In the genomic region with DNA sequence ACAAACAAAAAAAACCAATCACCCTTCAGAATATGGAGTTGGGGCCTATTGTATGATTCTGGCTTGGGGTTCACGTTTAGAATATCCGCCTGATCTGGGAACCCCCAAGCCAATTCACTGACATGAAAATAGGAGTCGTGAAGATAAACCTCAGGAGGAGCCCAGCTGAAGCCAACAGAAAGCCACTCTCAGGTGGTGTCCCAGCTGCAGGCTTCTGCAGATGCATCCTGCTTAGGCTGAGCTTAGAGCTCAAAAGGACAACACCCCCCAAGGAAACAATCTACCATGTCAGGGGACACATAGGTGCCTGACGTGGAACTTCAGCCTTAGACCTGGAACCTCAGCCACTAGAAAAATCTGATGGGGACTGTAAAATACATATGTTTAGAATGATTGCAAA, we compare ENCODE assay signal across 19 cellular contexts. TPM values are rescaled to one million over a fixed set of nuclear protein-coding genes. Genes with fewer than 3 reads are reported as not detected.
A peak's percentile ranks its signal among the peaks of the same experiment; 100 is the strongest.
DNase-seq lines count a peak whose midpoint lies in the region; ATAC-seq and TF ChIP-seq lines count a peak whose summit lies in the region.
"Had no signal": no experiment of that assay in that cellular context is flagged by ENCODE, and none has a peak within 500 bp of the region (broad histone marks: within the 10 kb centered on the region; RNA-seq: fewer than 3 reads in every experiment).

No MANE protein-coding gene starts in this region.

- no peaks in the 10 kb centered on the region for H3K27me3 Mint-ChIP-seq in activated naive CD4-positive, alpha-beta T cell treated with anti-CD3 and anti-CD28 coated beads for 36 hours (ENCODE audit: low read depth)
- no peaks in the 10 kb centered on the region for H3K27me3 Mint-ChIP-seq in activated T-helper 17 cell treated with anti-CD3 and anti-CD28 coated beads, Interleukin-2, amount 50 U/mL, for 72 hours
- H3K27me3 Mint-ChIP-seq in stimulated activated memory B cell treated with anti-CD40 and anti-IgM and Interleukin-4, amounts not matched to agents 10 μg/mL and 1 μg/mL and 100 μg/mL, for 72 hours, result no peaks in the 10 kb centered on the region
- H3K27me3 Mint-ChIP-seq: activated CD8-positive, alpha-beta memory T cell treated with anti-CD3 and anti-CD28 coated beads, Interleukin-2, amount 10 ng/mL, durations not matched to agents 7 days and 5 days had no signal

- peak overlapping the region; percentile 74 for H3K27ac Mint-ChIP-seq in activated naive CD4-positive, alpha-beta T cell treated with anti-CD3 and anti-CD28 coated beads for 36 hours
- peak overlapping the region; percentile 62 for H3K27ac Mint-ChIP-seq in activated T-helper 17 cell treated with anti-CD3 and anti-CD28 coated beads, Interleukin-2, amount 50 U/mL, for 72 hours
- peak overlapping the region; percentile 90 for H3K27ac Mint-ChIP-seq in stimulated activated memory B cell treated with anti-CD40 and anti-IgM and Interleukin-4, amounts not matched to agents 10 μg/mL and 1 μg/mL and 100 μg/mL, for 72 hours
- H3K27ac Mint-ChIP-seq: neural progenitor cell had no signal

- no peak overlapping the region for H3K4me3 Mint-ChIP-seq in activated naive CD4-positive, alpha-beta T cell treated with anti-CD3 and anti-CD28 coated beads for 36 hours
- peak overlapping the region; percentile 55 for H3K4me3 Mint-ChIP-seq in activated T-helper 17 cell treated with anti-CD3 and anti-CD28 coated beads, Interleukin-2, amount 50 U/mL, for 72 hours
- peak overlapping the region; percentile 22 for H3K4me3 Mint-ChIP-seq in stimulated activated memory B cell treated with anti-CD40 and anti-IgM and Interleukin-4, amounts not matched to agents 10 μg/mL and 1 μg/mL and 100 μg/mL, for 72 hours
- H3K4me3 Mint-ChIP-seq: activated CD8-positive, alpha-beta memory T cell treated with anti-CD3 and anti-CD28 coated beads, Interleukin-2, amount 10 ng/mL, durations not matched to agents 7 days and 5 days; neural progenitor cell had no signal

- H4K20me1 ChIP-seq in Loucy (ENCODE audit: insufficient read depth, low read length, poor library complexity, severe bottlenecking), result no peaks in the 10 kb centered on the region

- H3K36me3 ChIP-seq in Loucy (ENCODE audit: insufficient read depth, low read length) (no peaks in the 10 kb centered on the region), H7 (replicated peaks; ENCODE audit: control insufficient read depth, insufficient read depth, low read length) (no peaks in the 10 kb centered on the region)
- H3K36me3 ChIP-seq: cardiac muscle cell, neural progenitor cell, SJSA1 had no signal

- H3K9me3 ChIP-seq in Loucy (ENCODE audit: insufficient read depth, low read depth, low read length), result no peaks in the 10 kb centered on the region
- H3K9me3 ChIP-seq: heart left ventricle, SJSA1 had no signal

- H3K9me2 ChIP-seq in Loucy (replicated peaks; ENCODE audit: low read depth, low read length), result no peaks in the 10 kb centered on the region

- intact Hi-C loops in activated naive CD4-positive, alpha-beta T cell treated with anti-CD3 and anti-CD28 coated beads for 36 hours (cut with micrococcal nuclease), result loop anchor here (1.0 kb wide), 1 partner anchor 59 kb away; no protein-coding TSS in a partner anchor

- peaks cover 13% of the 10 kb centered on the region for H3K36me3 Mint-ChIP-seq in activated naive CD4-positive, alpha-beta T cell treated with anti-CD3 and anti-CD28 coated beads for 36 hours (ENCODE audit: low read depth)
- peaks cover 74% of the 10 kb centered on the region for H3K36me3 Mint-ChIP-seq in activated T-helper 17 cell treated with anti-CD3 and anti-CD28 coated beads, Interleukin-2, amount 50 U/mL, for 72 hours (ENCODE audit: low read depth)
- H3K36me3 Mint-ChIP-seq in stimulated activated memory B cell treated with anti-CD40 and anti-IgM and Interleukin-4, amounts not matched to agents 10 μg/mL and 1 μg/mL and 100 μg/mL, for 72 hours, result peaks cover 72% of the 10 kb centered on the region
- H3K36me3 Mint-ChIP-seq: neural progenitor cell had no signal

- CTCF ChIA-PET in activated naive CD4-positive, alpha-beta T cell treated with anti-CD3 and anti-CD28 coated beads for 36 hours (lab: Charles Lee), result interaction anchor here (0.6 to 2.3 kb wide), 12 partner anchors 12 to 145 kb away, joined by 3 to 11 read pairs (median 4); no protein-coding TSS in a partner anchor

- H3K4me1 ChIP-seq in Loucy (ENCODE audit: insufficient read depth, low read length, poor library complexity, severe bottlenecking), result peaks cover 75% of the 10 kb centered on the region

- H3K4me3 ChIP-seq in Loucy (ENCODE audit: low read length, poor library complexity, severe bottlenecking), result peak overlapping the region; percentile 58
- no peak overlapping the region for H3K4me3 ChIP-seq in H7 (ENCODE audit: insufficient read depth, low read depth, low read length)
- H3K4me3 ChIP-seq: cardiac muscle cell, heart left ventricle, neural progenitor cell, SJSA1 had no signal

- TF ChIP-seq CTCF in Loucy (conservative IDR thresholded peaks at IDR 0.05; ENCODE audit: low read length), result no peak

- peak overlapping the region; percentile 84 for H3K9ac ChIP-seq in Loucy (ENCODE audit: low read depth, low read length, poor library complexity, severe bottlenecking)
- H3K9ac ChIP-seq: neural progenitor cell had no signal

- H3K9me3 Mint-ChIP-seq in activated naive CD4-positive, alpha-beta T cell treated with anti-CD3 and anti-CD28 coated beads for 36 hours, result no peaks in the 10 kb centered on the region
- no peaks in the 10 kb centered on the region for H3K9me3 Mint-ChIP-seq in activated T-helper 17 cell treated with anti-CD3 and anti-CD28 coated beads, Interleukin-2, amount 50 U/mL, for 72 hours
- H3K9me3 Mint-ChIP-seq in stimulated activated memory B cell treated with anti-CD40 and anti-IgM and Interleukin-4, amounts not matched to agents 10 μg/mL and 1 μg/mL and 100 μg/mL, for 72 hours, result no peaks in the 10 kb centered on the region
- H3K9me3 Mint-ChIP-seq: neural progenitor cell had no signal

- ATAC-seq in activated T-helper 17 cell treated with anti-CD3 and anti-CD28 coated beads, Interleukin-2, amount 50 U/mL, for 72 hours (replicated peaks), result no peak
- ATAC-seq in stimulated activated memory B cell treated with anti-CD40 and anti-IgM and Interleukin-4, amounts not matched to agents 10 μg/mL and 1 μg/mL and 100 μg/mL, for 72 hours, result peak; percentile 37
- no peak for ATAC-seq in HG03442 (IDR thresholded peaks at IDR 0.05; ENCODE audit: unreplicated experiment)
- ATAC-seq in HG02588 (IDR thresholded peaks at IDR 0.05; ENCODE audit: unreplicated experiment), result no peak
- ATAC-seq: activated CD8-positive, alpha-beta memory T cell treated with anti-CD3 and anti-CD28 coated beads, Interleukin-2, amount 10 ng/mL, durations not matched to agents 7 days and 5 days had no signal

- H3K79me2 ChIP-seq in Loucy (ENCODE audit: insufficient read depth, low read length), result no peaks in the 10 kb centered on the region

- no peak overlapping the region for H2AFZ ChIP-seq in Loucy (ENCODE audit: low read length)
- H2AFZ ChIP-seq: neural progenitor cell had no signal

- DNase-seq in activated naive CD4-positive, alpha-beta T cell treated with anti-CD3 and anti-CD28 coated beads for 36 hours, result peak; percentile 52
- DNase-seq in activated naive CD4-positive, alpha-beta T cell (lab: John Stamatoyannopoulos, UW), result no peak
- DNase-seq in H7, result no peak
- DNase-seq: activated CD8-positive, alpha-beta memory T cell treated with anti-CD3 and anti-CD28 coated beads, Interleukin-2, amount 10 ng/mL, durations not matched to agents 7 days and 5 days; effector CD8-positive, alpha-beta T cell; heart left ventricle; Kasumi-1; mesenchymal stem cell; NCI-H1436 treated with DMSO at 0.1 percent for 48 hours; retina had no signal

- no peaks in the 10 kb centered on the region for H3K27me3 ChIP-seq in Loucy (ENCODE audit: insufficient read depth, low read length, poor library complexity, severe bottlenecking)
- peaks cover 2% of the 10 kb centered on the region; the same call in 1 of the 2 replicates for H3K27me3 ChIP-seq in H7 (ENCODE audit: control insufficient read depth, insufficient read depth, low read length)
- H3K27me3 ChIP-seq: heart left ventricle, SJSA1 had no signal

- H3K4me1 Mint-ChIP-seq in activated naive CD4-positive, alpha-beta T cell treated with anti-CD3 and anti-CD28 coated beads for 36 hours (ENCODE audit: low read depth), result peaks cover 64% of the 10 kb centered on the region
- H3K4me1 Mint-ChIP-seq in activated T-helper 17 cell treated with anti-CD3 and anti-CD28 coated beads, Interleukin-2, amount 50 U/mL, for 72 hours, result peaks cover 33% of the 10 kb centered on the region
- peaks cover 55% of the 10 kb centered on the region for H3K4me1 Mint-ChIP-seq in stimulated activated memory B cell treated with anti-CD40 and anti-IgM and Interleukin-4, amounts not matched to agents 10 μg/mL and 1 μg/mL and 100 μg/mL, for 72 hours

- H3F3A ChIP-seq in Loucy (ENCODE audit: low read depth), result peaks cover 22% of the 10 kb centered on the region

- peak overlapping the region; percentile 80 for H3K4me2 ChIP-seq in Loucy (ENCODE audit: low read depth, low read length, poor library complexity, severe bottlenecking)
- H3K4me2 ChIP-seq: neural progenitor cell had no signal

RNA-seq across cellular contexts. Expression of a gene that starts 51.9 kb away (rescaled TPM):
- total RNA-seq in activated naive CD4-positive, alpha-beta T cell treated with anti-CD3 and anti-CD28 coated beads for 36 hours, result 10 to 100 TPM; 21.6 to 22.8 TPM
- 10 to 100 TPM; 78.9 to 79.1 TPM for total RNA-seq in activated T-helper 17 cell treated with anti-CD3 and anti-CD28 coated beads, Interleukin-2, amount 50 U/mL, for 72 hours
- 0.31 and 0.63 TPM in 2 replicates for total RNA-seq in H7 (2014; rRNA removed; shearing (Covaris generic))
- total RNA-seq: H1 had no signal

Comparison
In these comparisons a context has a peak if more than half of its experiments do, and no peak if none do; other contexts are left out.
1. RNA of a gene that starts 51.9 kb away (total RNA-seq): 78.9 to 79.1 TPM in activated T-helper 17 cell treated with anti-CD3 and anti-CD28 coated beads, Interleukin-2, amount 50 U/mL, for 72 hours and 21.6 to 22.8 TPM in activated naive CD4-positive, alpha-beta T cell treated with anti-CD3 and anti-CD28 coated beads for 36 hours; 0.31 to 0.63 TPM in H7; every median in the first group is over 10 times any median in the second.
2. Peak in every context shown above with its lines, with median percentiles within 50 percentile points of each other: H3K27ac Mint-ChIP-seq.